ENCODE assay signal across 15 cellular contexts in genomic region chr11:74926304-74927030, GRCh38. TPM values are rescaled to one million over a fixed set of nuclear protein-coding genes. Genes with fewer than 3 reads are reported as not detected.
DNase-seq lines count a peak whose midpoint lies in the region; ATAC-seq, FAIRE-seq and TF ChIP-seq lines count a peak whose summit lies in the region.
"Had no signal": no experiment of that assay in that cellular context is flagged by ENCODE, and none has a peak within 500 bp of the region (broad histone marks: within the 10 kb centered on the region; RNA-seq: fewer than 3 reads in every experiment).

No MANE protein-coding gene starts in this region.

- H3K4me1 Mint-ChIP-seq in activated naive CD4-positive, alpha-beta T cell treated with anti-CD3 and anti-CD28 coated beads, Interleukin-2, amount 10 ng/mL, durations not matched to agents 7 days and 5 days: peaks cover 12% of the 10 kb centered on the region
- H3K4me1 Mint-ChIP-seq in astrocyte (ENCODE audit: low read depth, unreplicated experiment): peaks cover 10% of the 10 kb centered on the region
- peaks cover 22% of the 10 kb centered on the region for H3K4me1 Mint-ChIP-seq in stimulated activated effector memory CD8-positive, alpha-beta T cell treated with anti-CD3 and anti-CD28 coated beads, Interleukin-12 subunit alpha, Interleukin-12 subunit beta, amount 100 ng/mL, for 72 hours
- no peaks in the 10 kb centered on the region for H3K4me1 Mint-ChIP-seq in H9

- POLR2A ChIA-PET in PC-9 (lab: Charles Lee; ENCODE audit: unreplicated experiment): interaction anchor here (0.6 kb wide), 1 partner anchor 126 kb away, joined by 8 read pairs; no protein-coding TSS in a partner anchor

- H3K27me3 Mint-ChIP-seq in activated naive CD4-positive, alpha-beta T cell treated with anti-CD3 and anti-CD28 coated beads, Interleukin-2, amount 10 ng/mL, durations not matched to agents 7 days and 5 days: no peaks in the 10 kb centered on the region
- no peaks in the 10 kb centered on the region for H3K27me3 Mint-ChIP-seq in astrocyte (ENCODE audit: low read depth, unreplicated experiment)
- H3K27me3 Mint-ChIP-seq in H9 (ENCODE audit: low read depth): no peaks in the 10 kb centered on the region; the same call in 1 of the 2 replicates

- no peaks in the 10 kb centered on the region for H3K9me2 ChIP-seq in PC-9 (ENCODE audit: insufficient read depth)

- H3K79me2 ChIP-seq in astrocyte (ENCODE audit: insufficient read depth, low read length) (no peaks in the 10 kb centered on the region), H9 (ENCODE audit: insufficient read depth, low read length) (no peaks in the 10 kb centered on the region), PC-9 (ENCODE audit: low read depth) (no peaks in the 10 kb centered on the region)
- H3K79me2 ChIP-seq: hepatocyte had no signal

- no peak overlapping the region for H3K9ac ChIP-seq in astrocyte (ENCODE audit: low read length)
- H3K9ac ChIP-seq in H9 (ENCODE audit: extremely low read depth, insufficient read length, low read length): no peak overlapping the region

- no peak overlapping the region for H3T11ph ChIP-seq in H9 (ENCODE audit: low read length)

- CTCF ChIA-PET in activated naive CD4-positive, alpha-beta T cell treated with anti-CD3 and anti-CD28 coated beads, Interleukin-2, amount 10 ng/mL, durations not matched to agents 7 days and 5 days (lab: Charles Lee): interaction anchor here (0.5 to 6.0 kb wide), 11 partner anchors 14 to 321 kb away, joined by 3 to 48 read pairs (median 5); no protein-coding TSS in a partner anchor
- CTCF ChIA-PET in PC-9 (lab: Charles Lee): interaction anchor here (0.6 kb wide), 1 partner anchor 49 kb away, joined by 3 read pairs; no protein-coding TSS in a partner anchor

- no peaks in the 10 kb centered on the region for H3K36me3 Mint-ChIP-seq in activated naive CD4-positive, alpha-beta T cell treated with anti-CD3 and anti-CD28 coated beads, Interleukin-2, amount 10 ng/mL, durations not matched to agents 7 days and 5 days
- H3K36me3 Mint-ChIP-seq in astrocyte (ENCODE audit: low read depth, unreplicated experiment) (peaks cover 2% of the 10 kb centered on the region), H9 (ENCODE audit: insufficient read depth in 1 of 3, low read depth in 3 of 3) (peaks cover 0 to 2% (median 0%) of the 10 kb centered on the region in 3 experiments; a peak in 1 of 7 replicates)
- no peaks in the 10 kb centered on the region for H3K36me3 Mint-ChIP-seq in stimulated activated effector memory CD8-positive, alpha-beta T cell treated with anti-CD3 and anti-CD28 coated beads, Interleukin-12 subunit alpha, Interleukin-12 subunit beta, amount 100 ng/mL, for 72 hours

- no peaks in the 10 kb centered on the region for H3K27me3 ChIP-seq in astrocyte (ENCODE audit: insufficient read depth, low read length)
- no peaks in the 10 kb centered on the region for H3K27me3 ChIP-seq in H9 (ENCODE audit: insufficient read depth, low read length)
- H3K27me3 ChIP-seq in PC-9 (ENCODE audit: insufficient read depth, low read depth): no peaks in the 10 kb centered on the region
- no peaks in the 10 kb centered on the region for H3K27me3 ChIP-seq in thyroid gland
- H3K27me3 ChIP-seq: cardiac muscle cell, hepatocyte, vagina had no signal

- peak; percentile 95 for ATAC-seq in stimulated activated effector memory CD8-positive, alpha-beta T cell treated with anti-CD3 and anti-CD28 coated beads, Interleukin-12 subunit alpha, Interleukin-12 subunit beta, amount 100 ng/mL, for 72 hours
- ATAC-seq: lower lobe of right lung had no signal

- H4K8ac ChIP-seq in H9 (replicated peaks; ENCODE audit: insufficient read length, low read depth, low read length): no peak overlapping the region

- H2BK5ac ChIP-seq in H9 (ENCODE audit: insufficient read length, low read length): no peak overlapping the region

- no peaks in the 10 kb centered on the region for H3K23me2 ChIP-seq in H9 (ENCODE audit: insufficient read length, low read depth, low read length, poor library complexity, severe bottlenecking)

- TF ChIP-seq CTCF in astrocyte (IDR thresholded peaks at IDR 0.05; ENCODE audit: insufficient read depth, low read depth, low read length): no peak
- TF ChIP-seq CTCF in H9 (conservative IDR thresholded peaks at IDR 0.05): no peak
- no peak for TF ChIP-seq CTCF in PC-9 (conservative IDR thresholded peaks at IDR 0.05)
- TF ChIP-seq CTCF in thyroid gland (IDR thresholded peaks at IDR 0.05): no peak

- TF ChIP-seq POLR2A in thyroid gland (IDR thresholded peaks at IDR 0.05): no peak

- H2BK20ac ChIP-seq in H9 (ENCODE audit: low read depth, low read length, poor library complexity, severe bottlenecking): no peak overlapping the region

- H3F3A ChIP-seq in PC-9 (ENCODE audit: insufficient read depth, low read depth): peaks cover 4% of the 10 kb centered on the region; the same call in 1 of the 2 replicates

- H3K18ac ChIP-seq in H9 (ENCODE audit: insufficient read length, low read depth, low read length): no peak overlapping the region

- no peak overlapping the region for H3K14ac ChIP-seq in H9 (ENCODE audit: insufficient read depth, low read length)

- no peak overlapping the region for H2BK15ac ChIP-seq in H9 (ENCODE audit: low read depth, low read length)

- H3K9me3 ChIP-seq in astrocyte (ENCODE audit: insufficient read depth, low read depth, low read length) (no peaks in the 10 kb centered on the region), H9 (ENCODE audit: control insufficient read depth, low read depth, low read length) (no peaks in the 10 kb centered on the region), PC-9 (ENCODE audit: insufficient read depth, low read depth) (no peaks in the 10 kb centered on the region), thyroid gland (no peaks in the 10 kb centered on the region)
- H3K9me3 ChIP-seq: lower lobe of right lung, vagina had no signal

- no peak overlapping the region for H3K4ac ChIP-seq in H9 (ENCODE audit: low read depth, low read length)

- no peak overlapping the region for H4K91ac ChIP-seq in H9 (ENCODE audit: insufficient read length, low read depth, low read length)

- H3K23ac ChIP-seq in H9 (ENCODE audit: insufficient read length, low read depth, low read length): no peak overlapping the region

- peak overlapping the region; percentile 18 for H3K4me2 ChIP-seq in astrocyte (ENCODE audit: low read length)
- no peak overlapping the region for H3K4me2 ChIP-seq in H9 (ENCODE audit: insufficient read depth, insufficient read length, low read length)
- H3K4me2 ChIP-seq in PC-9: no peak overlapping the region
- H3K4me2 ChIP-seq: hepatocyte had no signal

- no peak overlapping the region for H2BK120ac ChIP-seq in H9 (ENCODE audit: low read depth, low read length, poor library complexity, severe bottlenecking)

- H3K36me3 ChIP-seq in astrocyte (ENCODE audit: insufficient read depth, low read length): no peaks in the 10 kb centered on the region
- peaks cover 7% of the 10 kb centered on the region; the same call in 1 of the 2 replicates for H3K36me3 ChIP-seq in PC-9 (ENCODE audit: low read depth)
- no peaks in the 10 kb centered on the region for H3K36me3 ChIP-seq in thyroid gland
- H3K36me3 ChIP-seq: vagina had no signal

- intact Hi-C loops in PC-9 (cut with micrococcal nuclease; ENCODE audit: unreplicated experiment): loop anchor here (5.0 kb wide), 1 partner anchor 96 kb away; no protein-coding TSS in a partner anchor
- intact Hi-C loops in thyroid gland (cut with DNase I): loop anchor here (5.0 kb wide), 1 partner anchor 321 kb away; no protein-coding TSS in a partner anchor

- H2AFZ ChIP-seq in astrocyte (ENCODE audit: low read depth, low read length) (no peak overlapping the region), H9 (ENCODE audit: low read length) (no peak overlapping the region), PC-9 (no peak overlapping the region)
- H2AFZ ChIP-seq: hepatocyte had no signal

- no peaks in the 10 kb centered on the region for H3K4me1 ChIP-seq in astrocyte (ENCODE audit: insufficient read depth, low read length)
- no peaks in the 10 kb centered on the region for H3K4me1 ChIP-seq in H9 (ENCODE audit: insufficient read depth, low read length)
- no peaks in the 10 kb centered on the region for H3K4me1 ChIP-seq in PC-9 (replicated peaks; ENCODE audit: insufficient read depth)
- no peaks in the 10 kb centered on the region for H3K4me1 ChIP-seq in thyroid gland
- H3K4me1 ChIP-seq: lower lobe of right lung, vagina had no signal

- no peaks in the 10 kb centered on the region for H3K9me3 Mint-ChIP-seq in activated naive CD4-positive, alpha-beta T cell treated with anti-CD3 and anti-CD28 coated beads, Interleukin-2, amount 10 ng/mL, durations not matched to agents 7 days and 5 days
- no peaks in the 10 kb centered on the region for H3K9me3 Mint-ChIP-seq in astrocyte (ENCODE audit: unreplicated experiment)
- no peaks in the 10 kb centered on the region for H3K9me3 Mint-ChIP-seq in stimulated activated effector memory CD8-positive, alpha-beta T cell treated with anti-CD3 and anti-CD28 coated beads, Interleukin-12 subunit alpha, Interleukin-12 subunit beta, amount 100 ng/mL, for 72 hours
- H3K9me3 Mint-ChIP-seq in H9: no peaks in the 10 kb centered on the region

- no peak overlapping the region for H3K56ac ChIP-seq in H9 (ENCODE audit: insufficient read length, low read depth, low read length)

- no peaks in the 10 kb centered on the region for H3K79me1 ChIP-seq in H9 (ENCODE audit: insufficient read depth, low read depth, low read length, poor library complexity, severe bottlenecking)

- H3K4me3 ChIP-seq in astrocyte (ENCODE audit: insufficient read depth, low read depth, low read length): no peak overlapping the region
- H3K4me3 ChIP-seq in PC-9: no peak overlapping the region
- H3K4me3 ChIP-seq in thyroid gland (replicated peaks in 1 of 3): no peak overlapping the region
- H3K4me3 ChIP-seq: cardiac muscle cell, hepatocyte, lower lobe of right lung, vagina had no signal

- H4K5ac ChIP-seq in H9 (ENCODE audit: insufficient read length, low read depth, low read length): no peak overlapping the region

- no TSS peak for BruUV-seq in PC-9 (replicated peaks; lab: Mats Ljungman, UMichigan)

- no peak overlapping the region for H3K27ac Mint-ChIP-seq in activated naive CD4-positive, alpha-beta T cell treated with anti-CD3 and anti-CD28 coated beads, Interleukin-2, amount 10 ng/mL, durations not matched to agents 7 days and 5 days
- H3K27ac Mint-ChIP-seq in astrocyte (ENCODE audit: unreplicated experiment): no peak overlapping the region
- H3K27ac Mint-ChIP-seq in stimulated activated effector memory CD8-positive, alpha-beta T cell treated with anti-CD3 and anti-CD28 coated beads, Interleukin-12 subunit alpha, Interleukin-12 subunit beta, amount 100 ng/mL, for 72 hours: peak overlapping the region; percentile 51
- no peak overlapping the region for H3K27ac Mint-ChIP-seq in H9

- no peak overlapping the region for H3K4me3 Mint-ChIP-seq in activated naive CD4-positive, alpha-beta T cell treated with anti-CD3 and anti-CD28 coated beads, Interleukin-2, amount 10 ng/mL, durations not matched to agents 7 days and 5 days
- H3K4me3 Mint-ChIP-seq in astrocyte (ENCODE audit: unreplicated experiment): no peak overlapping the region
- no peak overlapping the region for H3K4me3 Mint-ChIP-seq in stimulated activated effector memory CD8-positive, alpha-beta T cell treated with anti-CD3 and anti-CD28 coated beads, Interleukin-12 subunit alpha, Interleukin-12 subunit beta, amount 100 ng/mL, for 72 hours
- no peak overlapping the region for H3K4me3 Mint-ChIP-seq in H9

- no CpG with 5 or more reads among the region's 8 CpGs for WGBS in H9 (ENCODE audit: extremely low coverage, insufficient read length, low lambda C conversion rate)
- WGBS in thyroid gland, 2 donors: 85 to 86% methylated on average over 8 of the region's 8 CpGs

- H2AK5ac ChIP-seq in H9 (ENCODE audit: insufficient read length, low read length): no peak overlapping the region

- H3K27ac ChIP-seq in astrocyte (ENCODE audit: low read depth, low read length): no peak overlapping the region
- H3K27ac ChIP-seq in H9 (ENCODE audit: insufficient read length, low read depth, low read length): no peak overlapping the region
- no peak overlapping the region for H3K27ac ChIP-seq in PC-9
- H3K27ac ChIP-seq in thyroid gland: no peak overlapping the region
- H3K27ac ChIP-seq: cardiac muscle cell, hepatocyte, lower lobe of right lung, vagina had no signal

- no peak overlapping the region for H2BK12ac ChIP-seq in H9 (ENCODE audit: insufficient read length, low read depth, low read length)

- H4K20me1 ChIP-seq in astrocyte (ENCODE audit: insufficient read depth, low read length) (peaks cover 7% of the 10 kb centered on the region), H9 (ENCODE audit: control insufficient read depth, insufficient read depth, insufficient read length) (no peaks in the 10 kb centered on the region), PC-9 (ENCODE audit: insufficient read depth) (no peaks in the 10 kb centered on the region)

- DNase-seq in activated naive CD4-positive, alpha-beta T cell treated with anti-CD3 and anti-CD28 coated beads, Interleukin-2, amount 10 ng/mL, durations not matched to agents 7 days and 5 days: peak; percentile 37
- DNase-seq in activated naive CD4-positive, alpha-beta T cell (lab: John Stamatoyannopoulos, UW): no peak
- DNase-seq in OCI-M1 (lab: John Stamatoyannopoulos, UW): peak; percentile 60
- DNase-seq in astrocyte (ENCODE audit: low read depth): peak; percentile 63
- peak in 1 of 2 donors; percentile 63 for DNase-seq in stimulated activated effector memory CD8-positive, alpha-beta T cell treated with anti-CD3 and anti-CD28 coated beads, Interleukin-12 subunit alpha, Interleukin-12 subunit beta, amount 100 ng/mL, for 72 hours (ENCODE audit: low spot score in 2 of 2)
- DNase-seq in H9: no peak
- DNase-seq in PC-9: no peak
- DNase-seq in thyroid gland: no peak
- DNase-seq: Karpas-422, lower lobe of right lung, occipital lobe, T-helper 9 cell had no signal

- FAIRE-seq in astrocyte (lab: Jason Lieb, UNC): no peak

RNA-seq across cellular contexts. Expression of gene XRRA1, which starts 22.4 kb away (rescaled TPM):
- total RNA-seq in astrocyte (8.4 and 8.9 TPM in 2 replicates), H9 (2021) (4.2 and 4.5 TPM in 2 replicates), PC-9 (2021) (29.5 and 43.0 TPM in 2 replicates), thyroid gland (10 to 100 TPM; 26.8 to 80.6 (median 39.1) TPM)

RNA-seq across cellular contexts. Expression of gene SPCS2, which starts 22.6 kb away (rescaled TPM):
- total RNA-seq in astrocyte: 104 and 120 TPM in 2 replicates
- 138 and 144 TPM in 2 replicates for total RNA-seq in H9 (2021)
- 122 and 175 TPM in 2 replicates for total RNA-seq in PC-9 (2021)
- 100 to 1,000 TPM in 2 of 4 donors, 10 to 100 TPM in 2; 53.6 to 229 (median 120) TPM for total RNA-seq in thyroid gland

Comparison
In these comparisons a context has a peak if more than half of its experiments do, and no peak if none do; other contexts are left out.
1. DNase-seq: peak in activated naive CD4-positive, alpha-beta T cell treated with anti-CD3 and anti-CD28 coated beads, Interleukin-2, amount 10 ng/mL, durations not matched to agents 7 days and 5 days (single experiment), OCI-M1 (single experiment) and astrocyte (single experiment); none in activated naive CD4-positive, alpha-beta T cell (0 of 4), H9 (single experiment), PC-9 (0 of 2) and thyroid gland (0 of 2).